8 cellular contexts compared by ENCODE assay signal in genomic region chr1:180168786-180169640, GRCh38. TPM values are rescaled to one million over a fixed set of nuclear protein-coding genes. Genes with fewer than 3 reads are reported as not detected.
DNase-seq lines count a peak whose midpoint lies in the region; ATAC-seq lines count a peak whose summit lies in the region.

No MANE protein-coding gene starts in this region.

- peak; percentile 74 for ATAC-seq in HG02678 (IDR thresholded peaks at IDR 0.05; ENCODE audit: unreplicated experiment)
- peak; percentile 79 for ATAC-seq in stimulated activated naive CD8-positive, alpha-beta T cell treated with anti-CD3 and anti-CD28 coated beads, Interleukin-15, amount 100 ng/mL, for 72 hours

- peaks cover 2% of the 10 kb centered on the region for H3K36me3 Mint-ChIP-seq in activated naive CD8-positive, alpha-beta T cell treated with anti-CD3 and anti-CD28 coated beads for 36 hours

- DNase-seq in activated gamma-delta T cell treated with Interleukin-2 at 50 U/mL for 16 hours (peak; percentile 21), activated gamma-delta T cell (lab: John Stamatoyannopoulos, UW) (no peak), NCI-H748 (lab: John Stamatoyannopoulos, UW; ENCODE audit: unreplicated experiment) (peak; percentile 76), islet precursor cell (peak; percentile 85), T1000 (lab: John Stamatoyannopoulos, UW) (no peak)
- DNase-seq in activated naive CD8-positive, alpha-beta T cell treated with anti-CD3 and anti-CD28 coated beads for 36 hours, result peak; percentile 43
- DNase-seq in stimulated activated naive CD8-positive, alpha-beta T cell treated with anti-CD3 and anti-CD28 coated beads, Interleukin-15, amount 100 ng/mL, for 72 hours, result peak; percentile 47 to 48

- no peak overlapping the region for H3K4me3 Mint-ChIP-seq in activated naive CD8-positive, alpha-beta T cell treated with anti-CD3 and anti-CD28 coated beads for 36 hours
- H3K4me3 Mint-ChIP-seq in stimulated activated naive CD8-positive, alpha-beta T cell treated with anti-CD3 and anti-CD28 coated beads, Interleukin-15, amount 100 ng/mL, for 72 hours, result no peak overlapping the region

- no peak overlapping the region for H3K27ac Mint-ChIP-seq in activated naive CD8-positive, alpha-beta T cell treated with anti-CD3 and anti-CD28 coated beads for 36 hours
- peak overlapping the region in 1 of 2 donors; percentile 31 for H3K27ac Mint-ChIP-seq in stimulated activated naive CD8-positive, alpha-beta T cell treated with anti-CD3 and anti-CD28 coated beads, Interleukin-15, amount 100 ng/mL, for 72 hours

- H3K9me3 Mint-ChIP-seq in activated naive CD8-positive, alpha-beta T cell treated with anti-CD3 and anti-CD28 coated beads for 36 hours, result no peaks in the 10 kb centered on the region
- H3K9me3 Mint-ChIP-seq in stimulated activated naive CD8-positive, alpha-beta T cell treated with anti-CD3 and anti-CD28 coated beads, Interleukin-15, amount 100 ng/mL, for 72 hours, result no peaks in the 10 kb centered on the region

- H3K27me3 Mint-ChIP-seq in activated naive CD8-positive, alpha-beta T cell treated with anti-CD3 and anti-CD28 coated beads for 36 hours, result no peaks in the 10 kb centered on the region
- no peaks in the 10 kb centered on the region for H3K27me3 Mint-ChIP-seq in stimulated activated naive CD8-positive, alpha-beta T cell treated with anti-CD3 and anti-CD28 coated beads, Interleukin-15, amount 100 ng/mL, for 72 hours

- H3K4me1 Mint-ChIP-seq in activated naive CD8-positive, alpha-beta T cell treated with anti-CD3 and anti-CD28 coated beads for 36 hours, result no peaks in the 10 kb centered on the region
- H3K4me1 Mint-ChIP-seq in stimulated activated naive CD8-positive, alpha-beta T cell treated with anti-CD3 and anti-CD28 coated beads, Interleukin-15, amount 100 ng/mL, for 72 hours, result peaks cover 6% of the 10 kb centered on the region

RNA-seq across cellular contexts. Expression of gene QSOX1, which starts 14.3 kb away (rescaled TPM):
- total RNA-seq in activated naive CD8-positive, alpha-beta T cell treated with anti-CD3 and anti-CD28 coated beads for 36 hours, result 10 to 100 TPM; 35.1 to 36.5 TPM

Comparison
In these comparisons a context has a peak if more than half of its experiments do, and no peak if none do; other contexts are left out.
1. DNase-seq: peak in activated gamma-delta T cell treated with Interleukin-2 at 50 U/mL for 16 hours (single experiment), NCI-H748 (single experiment), activated naive CD8-positive, alpha-beta T cell treated with anti-CD3 and anti-CD28 coated beads for 36 hours (single experiment), islet precursor cell (single experiment) and stimulated activated naive CD8-positive, alpha-beta T cell treated with anti-CD3 and anti-CD28 coated beads, Interleukin-15, amount 100 ng/mL, for 72 hours (2 of 2); none in activated gamma-delta T cell (single experiment) and T1000 (single experiment).